In genomic region chr12:38385492-38385864, GRCh38 we compare ENCODE assay signal across 31 cellular contexts.
DNase-seq lines count a peak whose midpoint lies in the region; ATAC-seq and TF ChIP-seq lines count a peak whose summit lies in the region.
"Had no signal": no experiment of that assay in that cellular context is flagged by ENCODE, and none has a peak within 500 bp of the region (broad histone marks: within the 10 kb centered on the region; RNA-seq: fewer than 3 reads in every experiment).

No MANE protein-coding gene starts in this region.

- TF ChIP-seq EP300 in gastroesophageal sphincter (IDR thresholded peaks at IDR 0.05) (no peak), ovary (IDR thresholded peaks at IDR 0.05) (no peak)

- no peaks in the 10 kb centered on the region for H3K4me1 ChIP-seq in NT2/D1 (ENCODE audit: insufficient read depth, insufficient read length)
- H3K4me1 ChIP-seq in endodermal cell (ENCODE audit: control insufficient read depth, insufficient read depth, low read length), result no peaks in the 10 kb centered on the region
- no peaks in the 10 kb centered on the region for H3K4me1 ChIP-seq in lung (ENCODE audit: control insufficient read depth in 2 of 2, insufficient read depth in 2 of 2, low read length in 2 of 2)
- no peaks in the 10 kb centered on the region for H3K4me1 ChIP-seq in gastroesophageal sphincter
- no peaks in the 10 kb centered on the region for H3K4me1 ChIP-seq in ovary (ENCODE audit: insufficient read depth)
- H3K4me1 ChIP-seq: colonic mucosa, foreskin keratinocyte, SJSA1, transverse colon had no signal

- peak overlapping the region; percentile 96 for H3K27ac Mint-ChIP-seq in endodermal cell
- H3K27ac Mint-ChIP-seq: activated naive CD4-positive, alpha-beta T cell treated with anti-CD3 and anti-CD28 coated beads, Interleukin-2, amount 50 U/mL, for 24 hours; B cell; CD4-positive, alpha-beta memory T cell; immature natural killer cell; progenitor cell of endocrine pancreas had no signal

- no peaks in the 10 kb centered on the region for H3K27me3 Mint-ChIP-seq in endodermal cell (ENCODE audit: insufficient read depth)
- H3K27me3 Mint-ChIP-seq: B cell; CD4-positive, alpha-beta memory T cell; progenitor cell of endocrine pancreas had no signal

- H3K9me3 Mint-ChIP-seq in endodermal cell, result peaks cover 43% of the 10 kb centered on the region

- TF ChIP-seq CTCF in endodermal cell (conservative IDR thresholded peaks at IDR 0.05) (no peak), lung (IDR thresholded peaks at IDR 0.05; ENCODE audit: control extremely low read depth, extremely low read depth) (no peak), gastroesophageal sphincter (IDR thresholded peaks at IDR 0.05) (no peak), ovary (IDR thresholded peaks at IDR 0.05) (no peak)

- ATAC-seq in lung (ENCODE audit: insufficient read depth, low FRiP score) (peak; percentile 19), GM18519 (IDR thresholded peaks at IDR 0.05; ENCODE audit: low FRiP score, unreplicated experiment) (no peak), gastroesophageal sphincter (no peak), HG03045 (IDR thresholded peaks at IDR 0.05; ENCODE audit: unreplicated experiment) (no peak)
- ATAC-seq: foreskin keratinocyte, left colon had no signal

- peaks cover 18% of the 10 kb centered on the region for H3K36me3 Mint-ChIP-seq in endodermal cell (ENCODE audit: low read depth)
- H3K36me3 Mint-ChIP-seq: activated naive CD4-positive, alpha-beta T cell treated with anti-CD3 and anti-CD28 coated beads, Interleukin-2, amount 50 U/mL, for 24 hours; CD4-positive, alpha-beta memory T cell; immature natural killer cell had no signal

- TF ChIP-seq POLR2A in gastroesophageal sphincter (IDR thresholded peaks at IDR 0.05), result no peak
- TF ChIP-seq POLR2A in ovary (IDR thresholded peaks at IDR 0.05), result no peak

- 71% methylated on average over 1 of the region's 1 CpG; no CpG with 5 or more reads in 1 of the 2 experiments for WGBS in endodermal cell (ENCODE audit: insufficient coverage in 1 of 2, insufficient read length in 1 of 2), 2 experiments
- 68 to 76% methylated on average over 1 of the region's 1 CpG for WGBS in lung, 2 donors
- WGBS in gastroesophageal sphincter (ENCODE audit: low coverage in 1 of 2), 2 donors, result 60% methylated on average over 1 of the region's 1 CpG; no CpG with 5 or more reads in 1 of the 2 donors
- WGBS in ovary, 3 donors, result 51 to 65% (median 65%) methylated on average over 1 of the region's 1 CpG

- intact Hi-C loops in ovary (cut with DNase I), result no loop called here

- H3K9ac ChIP-seq in NT2/D1 (ENCODE audit: insufficient read length, low read depth) (peak overlapping the region; percentile 70), endodermal cell (ENCODE audit: extremely low read depth, low read length, poor library complexity, severe bottlenecking) (peak overlapping the region; percentile 18)

- peaks cover 20% of the 10 kb centered on the region for H3K4me1 Mint-ChIP-seq in endodermal cell
- H3K4me1 Mint-ChIP-seq: activated naive CD4-positive, alpha-beta T cell treated with anti-CD3 and anti-CD28 coated beads, Interleukin-2, amount 50 U/mL, for 24 hours; B cell; CD4-positive, alpha-beta memory T cell; immature natural killer cell had no signal

- H3K27ac ChIP-seq in endodermal cell (ENCODE audit: low read depth, low read length) (peak overlapping the region; percentile 12), lung (ENCODE audit: low read depth in 1 of 2, low read length in 1 of 2) (no peak overlapping the region), gastroesophageal sphincter (no peak overlapping the region), ovary (no peak overlapping the region)
- H3K27ac ChIP-seq: cardiac muscle cell, colonic mucosa, foreskin keratinocyte, SJSA1, transverse colon, WERI-Rb-1 had no signal

- peak overlapping the region; percentile 41 for H3K4me3 Mint-ChIP-seq in endodermal cell
- H3K4me3 Mint-ChIP-seq: activated naive CD4-positive, alpha-beta T cell treated with anti-CD3 and anti-CD28 coated beads, Interleukin-2, amount 50 U/mL, for 24 hours; B cell; CD4-positive, alpha-beta memory T cell; immature natural killer cell had no signal

- no peaks in the 10 kb centered on the region for H3K36me3 ChIP-seq in NT2/D1 (ENCODE audit: insufficient read depth, insufficient read length, low read length)
- H3K36me3 ChIP-seq in endodermal cell (ENCODE audit: control insufficient read depth, insufficient read depth, low read length), result no peaks in the 10 kb centered on the region
- no peaks in the 10 kb centered on the region for H3K36me3 ChIP-seq in lung (ENCODE audit: control insufficient read depth in 2 of 2, insufficient read depth in 2 of 2, low read length in 2 of 2)
- H3K36me3 ChIP-seq in gastroesophageal sphincter, result no peaks in the 10 kb centered on the region
- no peaks in the 10 kb centered on the region for H3K36me3 ChIP-seq in ovary
- H3K36me3 ChIP-seq: cardiac muscle cell, colonic mucosa, SJSA1, transverse colon, WERI-Rb-1 had no signal

- H3K4me3 ChIP-seq in NT2/D1 (ENCODE audit: insufficient read length, low read depth) (peak overlapping the region; percentile 8), endodermal cell (ENCODE audit: low read length) (peak overlapping the region; percentile 38), lung (no peak overlapping the region), gastroesophageal sphincter (no peak overlapping the region), ovary (no peak overlapping the region)
- H3K4me3 ChIP-seq: cardiac muscle cell, colonic mucosa, SJSA1, transverse colon had no signal

- H3K9me3 ChIP-seq in NT2/D1 (ENCODE audit: insufficient read depth, low read length), result peaks cover 7% of the 10 kb centered on the region; the same call in 1 of the 2 replicates
- H3K9me3 ChIP-seq in endodermal cell (ENCODE audit: control insufficient read depth, low read length), result peaks cover 35% of the 10 kb centered on the region
- peaks cover 0 to 4% of the 10 kb centered on the region in 2 donors for H3K9me3 ChIP-seq in lung (ENCODE audit: control insufficient read depth in 2 of 2, insufficient read depth in 1 of 2, low read length in 1 of 2)
- H3K9me3 ChIP-seq in gastroesophageal sphincter, result no peaks in the 10 kb centered on the region
- H3K9me3 ChIP-seq in ovary, result no peaks in the 10 kb centered on the region
- H3K9me3 ChIP-seq: colonic mucosa, SJSA1 had no signal

- no peaks in the 10 kb centered on the region for H3K27me3 ChIP-seq in NT2/D1 (ENCODE audit: insufficient read depth, insufficient read length)
- no peaks in the 10 kb centered on the region for H3K27me3 ChIP-seq in endodermal cell (ENCODE audit: control insufficient read depth, insufficient read depth, low read length, poor library complexity, severe bottlenecking)
- H3K27me3 ChIP-seq in lung (ENCODE audit: control insufficient read depth, insufficient read depth), result no peaks in the 10 kb centered on the region
- no peaks in the 10 kb centered on the region for H3K27me3 ChIP-seq in gastroesophageal sphincter
- H3K27me3 ChIP-seq in ovary, result no peaks in the 10 kb centered on the region
- H3K27me3 ChIP-seq: cardiac muscle cell, colonic mucosa, foreskin keratinocyte, SJSA1, transverse colon had no signal

- peak; percentile 7 for DNase-seq in H4 (ENCODE audit: low spot score)
- DNase-seq in NT2/D1 (ENCODE audit: low read depth, low spot score), result no peak
- no peak for DNase-seq in endodermal cell
- no peak for DNase-seq in lung (ENCODE audit: low spot score)
- no peak for DNase-seq in ovary
- DNase-seq: activated CD4-positive, alpha-beta T cell treated with anti-CD3 and anti-CD28 coated beads for 48 hours; amygdala; colonic mucosa; DMS 273 treated with DMSO at 0.1 percent for 48 hours; effector CD4-positive, alpha-beta T cell; foreskin keratinocyte; immature natural killer cell; IMR-90; left colon; NCI-H1436; NCI-H2081 treated with DMSO at 0.1 percent for 48 hours; NCI-H2227 treated with DMSO at 0.1 percent for 48 hours; NCI-H69; stimulated activated CD4-positive, alpha-beta T cell treated with anti-CD3 and anti-CD28 coated beads, Interleukin-4, amount 100 ng/mL, for 4 hours; T1000; transverse colon had no signal

Comparison
In these comparisons a context has a peak if more than half of its experiments do, and no peak if none do; other contexts are left out.
1. H3K4me3 ChIP-seq: peak in NT2/D1 (single experiment) and endodermal cell (single experiment); none in lung (single experiment), gastroesophageal sphincter (0 of 2) and ovary (single experiment).